Comparison of ENCODE assay signal across 17 cellular contexts in the genomic region with DNA sequence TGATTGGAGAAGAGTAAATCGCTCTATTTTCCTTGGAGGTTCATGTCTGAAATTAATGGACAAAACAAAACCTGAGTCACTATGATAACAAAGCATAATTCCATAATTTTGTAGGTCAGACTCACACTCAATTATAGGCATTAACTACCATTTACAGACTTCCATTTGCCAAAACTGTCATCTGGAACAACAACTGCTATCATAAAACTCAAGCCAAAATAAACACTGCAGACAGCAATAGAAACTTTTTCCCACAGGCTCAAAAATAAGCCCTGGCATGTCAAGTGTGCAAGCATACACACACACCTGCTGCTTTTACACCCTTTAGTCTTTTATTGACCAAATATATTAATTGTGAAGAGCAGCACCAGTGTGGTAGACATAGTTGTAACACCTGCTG. TPM values are rescaled to one million over a fixed set of nuclear protein-coding genes. Genes with fewer than 3 reads are reported as not detected.
DNase-seq lines count a peak whose midpoint lies in the region; ATAC-seq and TF ChIP-seq lines count a peak whose summit lies in the region.
"Had no signal": no experiment of that assay in that cellular context is flagged by ENCODE, and none has a peak within 500 bp of the region (broad histone marks: within the 10 kb centered on the region; RNA-seq: fewer than 3 reads in every experiment).

No MANE protein-coding gene starts in this region.

- no peaks in the 10 kb centered on the region for H3K9me3 Mint-ChIP-seq in nephron progenitor cell
- H3K9me3 Mint-ChIP-seq in stimulated activated memory B cell treated with anti-CD40 and anti-IgM and Interleukin-4, amounts not matched to agents 10 μg/mL and 1 μg/mL and 100 μg/mL, for 72 hours: no peaks in the 10 kb centered on the region
- H3K9me3 Mint-ChIP-seq in activated naive CD4-positive, alpha-beta T cell treated with anti-CD3 and anti-CD28 coated beads, Interleukin-2, amount 50 U/mL, for 72 hours: no peaks in the 10 kb centered on the region
- H3K9me3 Mint-ChIP-seq: mesothelial cell of epicardium; stimulated activated naive B cell treated with anti-CD40 and anti-IgM and Interleukin-4, amounts not matched to agents 10 μg/mL and 1 μg/mL and 100 μg/mL, for 72 hours; type B pancreatic cell had no signal

- H2BK15ac ChIP-seq in mesendoderm (replicated peaks; ENCODE audit: low read depth): no peak overlapping the region

- H3K9ac ChIP-seq in mesendoderm (ENCODE audit: low read length): no peak overlapping the region
- H3K9ac ChIP-seq: BLaER1 treated with 17β-estradiol and CSF1 and Interleukin-3, amounts not matched to agents 10 nM and 100 nM had no signal

- no peak overlapping the region for H3K4me2 ChIP-seq in mesendoderm (ENCODE audit: low read length)
- H3K4me2 ChIP-seq: BLaER1 treated with 17β-estradiol and CSF1 and Interleukin-3, amounts not matched to agents 10 nM and 100 nM; smooth muscle cell had no signal

- ATAC-seq in stimulated activated memory B cell treated with anti-CD40 and anti-IgM and Interleukin-4, amounts not matched to agents 10 μg/mL and 1 μg/mL and 100 μg/mL, for 72 hours: no peak
- ATAC-seq in activated naive CD4-positive, alpha-beta T cell treated with anti-CD3 and anti-CD28 coated beads, Interleukin-2, amount 50 U/mL, for 72 hours: no peak
- ATAC-seq: stimulated activated naive B cell treated with anti-CD40 and anti-IgM and Interleukin-4, amounts not matched to agents 10 μg/mL and 1 μg/mL and 100 μg/mL, for 72 hours had no signal

- H3K4me1 ChIP-seq in SJCRH30 (0 out of 2 replicates have a peak, but pooled peaks cover 4% of the 10 kb centered on the region), mesendoderm (ENCODE audit: control insufficient read depth, low read depth, low read length) (no peaks in the 10 kb centered on the region)

- H3K36me3 ChIP-seq in SJCRH30 (peaks cover 36% of the 10 kb centered on the region), mesendoderm (ENCODE audit: control insufficient read depth, insufficient read depth, low read length) (peaks cover 5% of the 10 kb centered on the region)

- H3K9me3 ChIP-seq in SJCRH30 (replicated peaks): no peaks in the 10 kb centered on the region
- H3K9me3 ChIP-seq: BLaER1 treated with 17β-estradiol and CSF1 and Interleukin-3, amounts not matched to agents 10 nM and 100 nM had no signal

- no peak overlapping the region for H3K4ac ChIP-seq in mesendoderm (ENCODE audit: low read depth, low read length)

- no peak overlapping the region for H3K4me3 ChIP-seq in LNCaP clone FGC (ENCODE audit: low read depth, low read length)
- H3K4me3 ChIP-seq in SJCRH30: no peak overlapping the region
- H3K4me3 ChIP-seq in mesendoderm (ENCODE audit: low read length): no peak overlapping the region
- H3K4me3 ChIP-seq: BLaER1 treated with 17β-estradiol and CSF1 and Interleukin-3, amounts not matched to agents 10 nM and 100 nM; smooth muscle cell had no signal

- no peak overlapping the region for H3K56ac ChIP-seq in mesendoderm (ENCODE audit: low read length)

- H3K27ac ChIP-seq in SJCRH30 (no peak overlapping the region), mesendoderm (ENCODE audit: low read depth, low read length) (no peak overlapping the region)
- H3K27ac ChIP-seq: BLaER1 treated with 17β-estradiol and CSF1 and Interleukin-3, amounts not matched to agents 10 nM and 100 nM had no signal

- H4K5ac ChIP-seq in mesendoderm (ENCODE audit: low read length): no peak overlapping the region

- H3K18ac ChIP-seq in mesendoderm (ENCODE audit: low read length): no peak overlapping the region

- DNase-seq in LNCaP clone FGC (ENCODE audit: low read depth) (peak; percentile 81), NCI-H2171 (lab: John Stamatoyannopoulos, UW) (peak; percentile 66), SJCRH30 (peak; percentile 24 to 58), nephron progenitor cell (no peak), NAMALWA (ENCODE audit: low spot score) (no peak), mesendoderm (no peak)
- no peak for DNase-seq in activated naive CD4-positive, alpha-beta T cell treated with anti-CD3 and anti-CD28 coated beads, Interleukin-2, amount 50 U/mL, for 72 hours (ENCODE audit: low spot score in 2 of 2)
- DNase-seq: activated gamma-delta T cell; anterior cingulate cortex; NCI-H524 treated with DMSO at 0.1 percent for 48 hours; stimulated activated naive B cell treated with anti-CD40 and anti-IgM and Interleukin-4, amounts not matched to agents 10 μg/mL and 1 μg/mL and 100 μg/mL, for 72 hours had no signal

- H3K27ac Mint-ChIP-seq in nephron progenitor cell: peak overlapping the region; percentile 83
- no peak overlapping the region for H3K27ac Mint-ChIP-seq in stimulated activated memory B cell treated with anti-CD40 and anti-IgM and Interleukin-4, amounts not matched to agents 10 μg/mL and 1 μg/mL and 100 μg/mL, for 72 hours
- H3K27ac Mint-ChIP-seq in activated naive CD4-positive, alpha-beta T cell treated with anti-CD3 and anti-CD28 coated beads, Interleukin-2, amount 50 U/mL, for 72 hours: no peak overlapping the region
- H3K27ac Mint-ChIP-seq: mesothelial cell of epicardium; stimulated activated naive B cell treated with anti-CD40 and anti-IgM and Interleukin-4, amounts not matched to agents 10 μg/mL and 1 μg/mL and 100 μg/mL, for 72 hours; type B pancreatic cell had no signal

- WGBS in mesendoderm (ENCODE audit: extremely low coverage, insufficient coverage, low lambda C conversion rate): no CpG with 5 or more reads among the region's 1 CpG

- no peak overlapping the region for H2AK5ac ChIP-seq in mesendoderm (ENCODE audit: low read length)

- H3K36me3 Mint-ChIP-seq in nephron progenitor cell (ENCODE audit: low read depth): peaks cover 31% of the 10 kb centered on the region
- peaks cover 27% of the 10 kb centered on the region for H3K36me3 Mint-ChIP-seq in stimulated activated memory B cell treated with anti-CD40 and anti-IgM and Interleukin-4, amounts not matched to agents 10 μg/mL and 1 μg/mL and 100 μg/mL, for 72 hours
- peaks cover 10% of the 10 kb centered on the region in 2 donors for H3K36me3 Mint-ChIP-seq in activated naive CD4-positive, alpha-beta T cell treated with anti-CD3 and anti-CD28 coated beads, Interleukin-2, amount 50 U/mL, for 72 hours

- no peak overlapping the region for H2BK5ac ChIP-seq in mesendoderm (ENCODE audit: low read length)

- no peaks in the 10 kb centered on the region for H3K27me3 Mint-ChIP-seq in nephron progenitor cell (ENCODE audit: low read depth, poor library complexity)
- no peaks in the 10 kb centered on the region for H3K27me3 Mint-ChIP-seq in stimulated activated memory B cell treated with anti-CD40 and anti-IgM and Interleukin-4, amounts not matched to agents 10 μg/mL and 1 μg/mL and 100 μg/mL, for 72 hours
- H3K27me3 Mint-ChIP-seq: stimulated activated naive B cell treated with anti-CD40 and anti-IgM and Interleukin-4, amounts not matched to agents 10 μg/mL and 1 μg/mL and 100 μg/mL, for 72 hours; type B pancreatic cell had no signal

- H3K27me3 ChIP-seq in SJCRH30: no peaks in the 10 kb centered on the region
- no peaks in the 10 kb centered on the region for H3K27me3 ChIP-seq in mesendoderm (ENCODE audit: insufficient read depth, low read length, poor library complexity)
- H3K27me3 ChIP-seq: BLaER1 treated with 17β-estradiol and CSF1 and Interleukin-3, amounts not matched to agents 10 nM and 100 nM had no signal

- no peaks in the 10 kb centered on the region for H3K79me1 ChIP-seq in mesendoderm (ENCODE audit: low read length)

- H4K8ac ChIP-seq in mesendoderm (ENCODE audit: low read depth, low read length): no peak overlapping the region

- peaks cover 10% of the 10 kb centered on the region for H3K4me1 Mint-ChIP-seq in nephron progenitor cell
- peaks cover 21% of the 10 kb centered on the region for H3K4me1 Mint-ChIP-seq in stimulated activated memory B cell treated with anti-CD40 and anti-IgM and Interleukin-4, amounts not matched to agents 10 μg/mL and 1 μg/mL and 100 μg/mL, for 72 hours

- TF ChIP-seq CTCF in LNCaP clone FGC (IDR thresholded peaks at IDR 0.05; ENCODE audit: control insufficient read depth, extremely low read depth, insufficient read depth) (no peak), nephron progenitor cell (IDR thresholded peaks at IDR 0.05) (no peak)

- no peaks in the 10 kb centered on the region for H3K79me2 ChIP-seq in mesendoderm (ENCODE audit: control insufficient read depth, insufficient read depth, low read length)

- H2BK120ac ChIP-seq in mesendoderm (ENCODE audit: low read depth, low read length): no peak overlapping the region

- no peak overlapping the region for H3K23ac ChIP-seq in mesendoderm (ENCODE audit: low read length)

- H3K4me3 Mint-ChIP-seq in nephron progenitor cell: no peak overlapping the region
- H3K4me3 Mint-ChIP-seq in stimulated activated memory B cell treated with anti-CD40 and anti-IgM and Interleukin-4, amounts not matched to agents 10 μg/mL and 1 μg/mL and 100 μg/mL, for 72 hours: no peak overlapping the region
- H3K4me3 Mint-ChIP-seq: mesothelial cell of epicardium, type B pancreatic cell had no signal

RNA-seq across cellular contexts. Expression of gene MRPS10, which starts 7.1 kb away (rescaled TPM):
- 57.2 and 59.5 TPM in 2 replicates for total RNA-seq in SJCRH30 (2014; rRNA removed; shearing (Covaris generic))
- polyA plus RNA-seq in mesendoderm (2013, experiment 1 of 2): 34.9 TPM
- polyA plus RNA-seq in mesendoderm (2013, experiment 2 of 2): 36.3 TPM
- 10 to 100 TPM; 30.8 to 37.4 TPM for total RNA-seq in activated naive CD4-positive, alpha-beta T cell treated with anti-CD3 and anti-CD28 coated beads, Interleukin-2, amount 50 U/mL, for 72 hours

RNA-seq across cellular contexts. Expression of gene GUCA1B, which starts 15.8 kb away (rescaled TPM):
- total RNA-seq in SJCRH30 (2014; rRNA removed; shearing (Covaris generic)): 0.14 and 0.25 TPM in 2 replicates
- 0.06 TPM for polyA plus RNA-seq in mesendoderm (2013, experiment 1 of 2)
- polyA plus RNA-seq in mesendoderm (2013, experiment 2 of 2): 0.11 TPM
- 1 to 10 TPM; 2.7 to 7.6 TPM for total RNA-seq in activated naive CD4-positive, alpha-beta T cell treated with anti-CD3 and anti-CD28 coated beads, Interleukin-2, amount 50 U/mL, for 72 hours

RNA-seq across cellular contexts. Expression of gene GUCA1A, which starts 37.4 kb away (rescaled TPM):
- not detected in 2 replicates for total RNA-seq in SJCRH30 (2014; rRNA removed; shearing (Covaris generic))
- polyA plus RNA-seq in mesendoderm (2013, experiment 1 of 2): 0.73 TPM
- 0.78 TPM for polyA plus RNA-seq in mesendoderm (2013, experiment 2 of 2)
- under 1 TPM; 0.14 to 0.37 TPM for total RNA-seq in activated naive CD4-positive, alpha-beta T cell treated with anti-CD3 and anti-CD28 coated beads, Interleukin-2, amount 50 U/mL, for 72 hours
- total RNA-seq: omental fat pad had no signal

Comparison
In these comparisons a context has a peak if more than half of its experiments do, and no peak if none do; other contexts are left out.
1. DNase-seq: peak in LNCaP clone FGC (single experiment), NCI-H2171 (single experiment) and SJCRH30 (2 of 2); none in nephron progenitor cell (single experiment), NAMALWA (single experiment), mesendoderm (single experiment) and activated naive CD4-positive, alpha-beta T cell treated with anti-CD3 and anti-CD28 coated beads, Interleukin-2, amount 50 U/mL, for 72 hours (0 of 2).